8 cellular contexts compared by ENCODE assay signal in the genomic region with DNA sequence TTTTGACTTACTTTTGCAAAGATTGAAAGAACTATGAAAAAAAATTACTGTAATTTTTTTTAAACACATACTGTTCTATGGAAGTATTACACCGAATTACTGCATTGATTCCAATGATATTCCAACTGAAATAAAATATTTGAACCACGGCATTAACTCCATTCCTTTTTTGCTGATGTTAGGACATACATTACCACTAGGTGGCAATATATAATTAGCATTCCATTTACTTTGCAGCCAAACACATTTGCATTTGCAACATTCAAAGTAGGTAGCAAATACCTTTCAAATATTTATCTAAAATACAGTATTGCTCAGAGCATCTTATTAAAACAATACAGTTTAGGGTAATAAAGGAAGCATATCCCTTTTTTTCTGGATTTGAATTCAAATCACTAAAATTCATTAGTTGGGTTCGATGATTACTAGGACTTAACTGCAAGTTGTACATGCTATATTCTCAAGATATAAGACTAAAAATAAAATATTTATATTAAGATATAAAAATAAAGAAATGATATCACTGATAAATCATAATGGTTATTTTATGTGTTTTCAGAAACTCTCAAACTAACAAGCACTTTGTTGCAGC. TPM values are rescaled to one million over a fixed set of nuclear protein-coding genes. Genes with fewer than 3 reads are reported as not detected.
DNase-seq lines count a peak whose midpoint lies in the region; ATAC-seq, FAIRE-seq and TF ChIP-seq lines count a peak whose summit lies in the region.

No MANE protein-coding gene starts in this region.

- H3K27me3 ChIP-seq in astrocyte (ENCODE audit: insufficient read depth, low read length) (no peaks in the 10 kb centered on the region), HepG2 (ENCODE audit: control insufficient read depth in 1 of 2, insufficient read depth in 2 of 2, low read length in 2 of 2) (no peaks in the 10 kb centered on the region)

- POLR2A ChIA-PET in HepG2 (lab: Yijun Ruan, JAX) = no interaction called here

- no peaks in the 10 kb centered on the region for H3K9me3 ChIP-seq in astrocyte (ENCODE audit: insufficient read depth, low read depth, low read length)
- H3K9me3 ChIP-seq in HepG2 (ENCODE audit: low read length) = no peaks in the 10 kb centered on the region

- TF ChIP-seq POLR2A in HepG2 (IDR thresholded peaks at IDR 0.05; ENCODE audit: insufficient read depth in 1 of 2, low read depth in 2 of 2, low read length in 2 of 2) (no peak), lower leg skin (IDR thresholded peaks at IDR 0.05) (no peak)

- no peak overlapping the region for H3K27ac Mint-ChIP-seq in astrocyte (ENCODE audit: unreplicated experiment)

- no peak overlapping the region for H2AFZ ChIP-seq in astrocyte (ENCODE audit: low read depth, low read length)
- H2AFZ ChIP-seq in HepG2 (ENCODE audit: low read length) = no peak overlapping the region

- H3K4me1 ChIP-seq in astrocyte (ENCODE audit: insufficient read depth, low read length) (no peaks in the 10 kb centered on the region), HepG2 (ENCODE audit: insufficient read depth, low read length) (0 out of 2 replicates have a peak, but pooled peaks cover 5% of the 10 kb centered on the region)

- FAIRE-seq in astrocyte (lab: Jason Lieb, UNC) (no peak), HepG2 (lab: Jason Lieb, UNC) (peak; percentile 79)

- H3K79me2 ChIP-seq in astrocyte (ENCODE audit: insufficient read depth, low read length) = peaks cover 3% of the 10 kb centered on the region
- H3K79me2 ChIP-seq in HepG2 (ENCODE audit: insufficient read depth, low read length) = no peaks in the 10 kb centered on the region

- H3K4me3 Mint-ChIP-seq in astrocyte (ENCODE audit: unreplicated experiment) = no peak overlapping the region

- TF ChIP-seq EP300 in HepG2 (IDR thresholded peaks at IDR 0.05; ENCODE audit: low read depth in 2 of 2, low read length in 2 of 2) (no peak), HepG2 (CRISPR knock-in tag; IDR thresholded peaks at IDR 0.05; ENCODE audit: borderline replicate concordance) (no peak)

- no peaks in the 10 kb centered on the region for H3K4me1 Mint-ChIP-seq in astrocyte (ENCODE audit: low read depth, unreplicated experiment)

- H3K4me2 ChIP-seq in astrocyte (ENCODE audit: low read length) (no peak overlapping the region), HepG2 (ENCODE audit: low read depth, low read length) (no peak overlapping the region)

- H3K36me3 ChIP-seq in astrocyte (ENCODE audit: insufficient read depth, low read length) (peaks cover 3% of the 10 kb centered on the region), HepG2 (replicated peaks in 1 of 2; ENCODE audit: control insufficient read depth in 1 of 2, insufficient read depth in 2 of 2, low read length in 2 of 2) (peaks cover 0 to 28% of the 10 kb centered on the region in 2 experiments; a peak in 4 of 5 replicates)

- H3K4me3 ChIP-seq in astrocyte (ENCODE audit: insufficient read depth, low read depth, low read length) (no peak overlapping the region), HepG2 (replicated peaks in 1 of 3; ENCODE audit: insufficient read depth in 1 of 3, low read depth in 2 of 3, low read length in 3 of 3) (no peak overlapping the region), lower leg skin (ENCODE audit: low read depth, poor library complexity, severe bottlenecking) (no peak overlapping the region)

- WGBS in HepG2 (ENCODE audit: low lambda C conversion rate) = 61% methylated on average over 3 of the region's 3 CpGs
- WGBS in lower leg skin, 2 donors = 48 to 52% methylated on average over 3 of the region's 3 CpGs

- H3K9ac ChIP-seq in astrocyte (ENCODE audit: low read length) (no peak overlapping the region), HepG2 (ENCODE audit: insufficient read depth, low read depth, low read length) (no peak overlapping the region)

- H3K27me3 Mint-ChIP-seq in astrocyte (ENCODE audit: low read depth, unreplicated experiment) = no peaks in the 10 kb centered on the region

- CTCF ChIA-PET in HepG2 (lab: Yijun Ruan, JAX; ENCODE audit: low intra/inter-chr PET ratio, low total read pairs) = interaction anchor here (0.8 kb wide), 1 partner anchor 590 kb away, joined by 4 read pairs; no protein-coding TSS in a partner anchor

- 0 out of 2 replicates have a peak, but pooled peaks have one; percentile 38 for TF ChIP-seq RAD21 in HepG2 (CRISPR knock-in tag; IDR thresholded peaks at IDR 0.05)

- DNase-seq in AG09319 (ENCODE audit: extremely low read depth, low read depth) = no peak
- peak; percentile 37 for DNase-seq in LoVo (ENCODE audit: low spot score)
- no peak for DNase-seq in astrocyte (ENCODE audit: low read depth)
- DNase-seq in HepG2 (ENCODE audit: low spot score) = peak; percentile 18
- no peak for DNase-seq in lower leg skin (ENCODE audit: low spot score in 2 of 2)
- DNase-seq in middle frontal gyrus (ENCODE audit: extremely low spot score, low spot score) = no peak
- DNase-seq in NK-92 treated with Interleukin-12 subunit alpha and Interleukin-12 subunit beta, amount 100 ng/mL, for 24 hours (lab: John Stamatoyannopoulos, UW) = no peak

- H3K36me3 Mint-ChIP-seq in astrocyte (ENCODE audit: low read depth, unreplicated experiment) = peaks cover 18% of the 10 kb centered on the region

- TF ChIP-seq CTCF in AG09319 (IDR thresholded peaks at IDR 0.05; ENCODE audit: low read depth, low read length) (peak; percentile 63), astrocyte (IDR thresholded peaks at IDR 0.05; ENCODE audit: insufficient read depth, low read depth, low read length) (peak; percentile 69), HepG2 (CRISPR knock-in tag; IDR thresholded peaks at IDR 0.05) (peak; percentile 65), lower leg skin (IDR thresholded peaks at IDR 0.05) (peak in 1 of 3 donors; percentile 20)

- intact Hi-C loops in HepG2 (cut with micrococcal nuclease; ENCODE audit: unreplicated experiment) = loop anchor here (2.0 to 10.0 kb wide), 3 partner anchors 132 to 712 kb away; no protein-coding TSS in a partner anchor
- intact Hi-C loops in lower leg skin (cut with DNase I; ENCODE audit: low total_unique reads) = no loop called here

- H4K20me1 ChIP-seq in astrocyte (ENCODE audit: insufficient read depth, low read length) (peaks cover 4% of the 10 kb centered on the region), HepG2 (ENCODE audit: insufficient read depth, low read length) (no peaks in the 10 kb centered on the region)

- H3K9me3 Mint-ChIP-seq in astrocyte (ENCODE audit: unreplicated experiment) = peaks cover 14% of the 10 kb centered on the region

- H3K27ac ChIP-seq in astrocyte (ENCODE audit: low read depth, low read length) (no peak overlapping the region), HepG2 (ENCODE audit: extremely low read length, insufficient read depth, low read length) (no peak overlapping the region)

- no TSS peak for BruUV-seq in HepG2 (replicated peaks; lab: Mats Ljungman, UMichigan)

- ATAC-seq in GM18511 (IDR thresholded peaks at IDR 0.05; ENCODE audit: unreplicated experiment) (peak; percentile 46), HepG2 (no peak)

- in situ Hi-C loops in HepG2 (cut with HindIII; ENCODE audit: extremely low pct_ligation_motif_present, low pct_unique_long_range_greater_than_20kb) = no loop called here

TF ChIP-seq in HepG2, 621 proteins besides CTCF, POLR2A, EP300 and RAD21 (continues in another document):
- TF ChIP-seq, protein P1, sequence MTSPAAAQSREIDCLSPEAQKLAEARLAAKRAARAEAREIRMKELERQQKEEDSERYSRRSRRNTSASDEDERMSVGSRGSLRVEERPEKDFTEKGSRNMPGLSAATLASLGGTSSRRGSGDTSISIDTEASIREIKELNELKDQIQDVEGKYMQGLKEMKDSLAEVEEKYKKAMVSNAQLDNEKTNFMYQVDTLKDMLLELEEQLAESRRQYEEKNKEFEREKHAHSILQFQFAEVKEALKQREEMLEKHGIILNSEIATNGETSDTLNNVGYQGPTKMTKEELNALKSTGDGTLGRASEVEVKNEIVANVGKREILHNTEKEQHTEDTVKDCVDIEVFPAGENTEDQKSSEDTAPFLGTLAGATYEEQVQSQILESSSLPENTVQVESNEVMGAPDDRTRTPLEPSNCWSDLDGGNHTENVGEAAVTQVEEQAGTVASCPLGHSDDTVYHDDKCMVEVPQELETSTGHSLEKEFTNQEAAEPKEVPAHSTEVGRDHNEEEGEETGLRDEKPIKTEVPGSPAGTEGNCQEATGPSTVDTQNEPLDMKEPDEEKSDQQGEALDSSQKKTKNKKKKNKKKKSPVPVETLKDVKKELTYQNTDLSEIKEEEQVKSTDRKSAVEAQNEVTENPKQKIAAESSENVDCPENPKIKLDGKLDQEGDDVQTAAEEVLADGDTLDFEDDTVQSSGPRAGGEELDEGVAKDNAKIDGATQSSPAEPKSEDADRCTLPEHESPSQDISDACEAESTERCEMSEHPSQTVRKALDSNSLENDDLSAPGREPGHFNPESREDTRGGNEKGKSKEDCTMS (CRISPR knock-in tag; conservative IDR thresholded peaks at IDR 0.05) = no peak
- TF ChIP-seq STAG1 (CRISPR knock-in tag; IDR thresholded peaks at IDR 0.05) = peak; percentile 64
- peak; percentile 49; the same call in 1 of the 2 replicates for TF ChIP-seq MIXL1 (CRISPR knock-in tag; IDR thresholded peaks at IDR 0.05)
- peak; percentile 78 for TF ChIP-seq MAFF (IDR thresholded peaks at IDR 0.05; ENCODE audit: low read depth, low read length)

RNA-seq across cellular contexts. Expression of a gene that starts 31.3 kb away (rescaled TPM):
- 38.3 and 38.9 TPM in 2 replicates for total RNA-seq in astrocyte
- 67.7 and 111 TPM in 2 replicates for total RNA-seq in HepG2 (2016; rRNA removed; fragmentation: Illumina TruSeq; extraction: Trizol)
- total RNA-seq in HepG2 (2016; cell fraction: cytosol; rRNA removed; fragmentation: Illumina TruSeq; extraction: Trizol; ENCODE audit: low read depth) = 4.6 and 5.6 TPM in 2 replicates
- 67.1 and 103 TPM in 2 replicates for total RNA-seq in HepG2 (2016; cell fraction: insoluble cytoplasmic fraction; rRNA removed; fragmentation: Illumina TruSeq; extraction: Trizol)
- total RNA-seq in HepG2 (2016; cell fraction: membrane; rRNA removed; fragmentation: Illumina TruSeq; extraction: Trizol) = 19.3 and 21.2 TPM in 2 replicates
- total RNA-seq in HepG2 (2016; cell fraction: nucleus; rRNA removed; fragmentation: Illumina TruSeq; extraction: Trizol) = 56.5 and 56.7 TPM in 2 replicates
- 45.4 and 53.5 TPM in 2 replicates for polyA plus RNA-seq in HepG2 (2011; rRNA removed)
- polyA plus RNA-seq in HepG2 (2011; cell fraction: cytosol; rRNA removed) = 34.1 and 42.0 TPM in 2 replicates
- polyA plus RNA-seq in HepG2 (2011; cell fraction: nucleus; rRNA removed) = 34.7 and 38.4 TPM in 2 replicates
- polyA plus RNA-seq in HepG2 (2012) = 33.4 and 41.5 TPM in 2 replicates
- 3.3 and 3.5 TPM in 2 replicates for polyA plus RNA-seq in HepG2 (2016; cell fraction: cytosol; fragmentation: Illumina TruSeq; extraction: Trizol; ENCODE audit: low read depth)
- 83.5 and 85.9 TPM in 2 replicates for polyA plus RNA-seq in HepG2 (2016; cell fraction: insoluble cytoplasmic fraction; fragmentation: Illumina TruSeq; extraction: Trizol; ENCODE audit: low read depth)
- polyA plus RNA-seq in HepG2 (2016; cell fraction: membrane; fragmentation: Illumina TruSeq; extraction: Trizol; ENCODE audit: low read depth) = 8.6 and 10.0 TPM in 2 replicates
- 62.4 and 65.7 TPM in 2 replicates for polyA plus RNA-seq in HepG2 (2016; cell fraction: nucleus; fragmentation: Illumina TruSeq; extraction: Trizol; ENCODE audit: insufficient read depth, low read depth)
- polyA minus RNA-seq in HepG2 (2011; rRNA and poly(A)+ RNA removed; ENCODE audit: low replicate concordance) = 86.1 and 162 TPM in 2 replicates
- 56.5 and 59.2 TPM in 2 replicates for polyA minus RNA-seq in HepG2 (2011; cell fraction: cytosol; rRNA and poly(A)+ RNA removed)
- 38.0 and 44.5 TPM in 2 replicates for polyA minus RNA-seq in HepG2 (2011; cell fraction: nucleus; rRNA and poly(A)+ RNA removed)
- total RNA-seq in lower leg skin = 10 to 100 TPM; 41.9 to 44.3 (median 42.8) TPM

Comparison
In these comparisons a context has a peak if more than half of its experiments do, and no peak if none do; other contexts are left out.
1. DNase-seq: peak in LoVo (single experiment) and HepG2 (single experiment); none in AG09319 (single experiment), astrocyte (single experiment), lower leg skin (0 of 2), middle frontal gyrus (single experiment) and NK-92 treated with Interleukin-12 subunit alpha and Interleukin-12 subunit beta, amount 100 ng/mL, for 24 hours (single experiment).